23 cellular contexts compared by ENCODE assay signal in genomic region chr11:46271407-46271806, GRCh38. TPM values are rescaled to one million over a fixed set of nuclear protein-coding genes. Genes with fewer than 3 reads are reported as not detected.
DNase-seq lines count a peak whose midpoint lies in the region; ATAC-seq, FAIRE-seq and TF ChIP-seq lines count a peak whose summit lies in the region.
"Had no signal": no experiment of that assay in that cellular context is flagged by ENCODE, and none has a peak within 500 bp of the region (broad histone marks: within the 10 kb centered on the region; RNA-seq: fewer than 3 reads in every experiment).

No MANE protein-coding gene starts in this region.

- intact Hi-C loops in HepG2 (cut with micrococcal nuclease; ENCODE audit: unreplicated experiment), result no loop called here
- intact Hi-C loops in right lobe of liver (cut with DNase I), result no loop called here
- intact Hi-C loops in K562 (cut with micrococcal nuclease), result no loop called here

- in situ Hi-C loops in HepG2 (cut with HindIII; ENCODE audit: extremely low pct_ligation_motif_present, low pct_unique_long_range_greater_than_20kb), result no loop called here
- in situ Hi-C loops in K562 (cut with MboI), result no loop called here

- peaks cover 3 to 62% of the 10 kb centered on the region in 2 experiments; a peak in 4 of 5 replicates for H3K27me3 ChIP-seq in HepG2 (ENCODE audit: control insufficient read depth in 1 of 2, insufficient read depth in 2 of 2, low read length in 2 of 2)
- peaks cover 0 to 8% of the 10 kb centered on the region in 2 donors for H3K27me3 ChIP-seq in right lobe of liver
- no peaks in the 10 kb centered on the region for H3K27me3 ChIP-seq in K562 (ENCODE audit: control insufficient read depth in 2 of 2, insufficient read depth in 2 of 2, low read length in 2 of 2)

- peaks cover 5% of the 10 kb centered on the region for H3K27me3 Mint-ChIP-seq in progenitor cell of endocrine pancreas

- CTCF ChIA-PET in HepG2 (lab: Yijun Ruan, JAX; ENCODE audit: low intra/inter-chr PET ratio, low total read pairs) (no interaction called here), K562 (lab: Yijun Ruan, JAX; ENCODE audit: low intra/inter-chr PET ratio) (no interaction called here)

- ATAC-seq in HepG2, result no peak
- no peak for ATAC-seq in right lobe of liver
- no peak for ATAC-seq in K562
- ATAC-seq: PC-3 had no signal

- 78% methylated on average over 1 of the region's 1 CpG for WGBS in HepG2 (ENCODE audit: low lambda C conversion rate)
- WGBS in right lobe of liver (ENCODE audit: insufficient coverage, low coverage, low lambda C conversion rate, missing lambda C conversion rate), result no CpG with 5 or more reads among the region's 1 CpG
- 55% methylated on average over 1 of the region's 1 CpG for WGBS in K562 (ENCODE audit: insufficient coverage, low coverage, missing lambda C conversion rate)

- H3K27ac ChIP-seq in HepG2 (ENCODE audit: extremely low read length, insufficient read depth, low read length), result no peak overlapping the region
- H3K27ac ChIP-seq in right lobe of liver, result no peak overlapping the region
- no peak overlapping the region for H3K27ac ChIP-seq in K562 (ENCODE audit: extremely low read depth, low read depth, low read length)
- H3K27ac ChIP-seq: KMS-11 had no signal

- no peak for TF ChIP-seq RAD21 in HepG2 (CRISPR knock-in tag; IDR thresholded peaks at IDR 0.05)
- no peak for TF ChIP-seq RAD21 in K562 (CRISPR knock-in tag; conservative IDR thresholded peaks at IDR 0.05 in 1 of 2, IDR thresholded peaks at IDR 0.05 in 1 of 2)

- POLR2A ChIA-PET in HepG2 (lab: Yijun Ruan, JAX) (no interaction called here), K562 (lab: Yijun Ruan, JAX) (interaction anchor here (0.5 to 1.5 kb wide), 5 partner anchors 13 to 49 kb away, joined by 3 to 6 read pairs (median 3); no protein-coding TSS in a partner anchor)

- no peak overlapping the region for H3K4me3 ChIP-seq in HepG2 (replicated peaks in 1 of 3; ENCODE audit: insufficient read depth in 1 of 3, low read depth in 2 of 3, low read length in 3 of 3)
- no peak overlapping the region for H3K4me3 ChIP-seq in right lobe of liver
- no peak overlapping the region for H3K4me3 ChIP-seq in K562
- H3K4me3 ChIP-seq: GM23248, SK-N-MC had no signal

- no peak overlapping the region for H3K9ac ChIP-seq in HepG2 (ENCODE audit: insufficient read depth, low read depth, low read length)
- H3K9ac ChIP-seq in K562 (ENCODE audit: insufficient read depth in 1 of 2, low read depth in 2 of 2, low read length in 2 of 2), result 0 out of 4 replicates have a peak overlapping the region, but pooled peaks of 1 of the 2 experiments have one; percentile 34
- H3K9ac ChIP-seq: KMS-11 had no signal

- H3K9me1 ChIP-seq in K562 (ENCODE audit: control insufficient read depth, insufficient read depth, low read length), result no peaks in the 10 kb centered on the region

- H3K4me1 ChIP-seq in HepG2 (ENCODE audit: insufficient read depth, low read length), result peaks cover 45% of the 10 kb centered on the region
- H3K4me1 ChIP-seq in right lobe of liver, result peaks cover 0 to 33% (median 13%) of the 10 kb centered on the region in 4 donors
- H3K4me1 ChIP-seq in K562 (replicated peaks in 1 of 2; ENCODE audit: control insufficient read depth in 2 of 2, insufficient read depth in 2 of 2, low read length in 2 of 2), result peaks cover 20 to 37% of the 10 kb centered on the region in 2 experiments; a peak in 4 of 5 replicates

- DNase-seq in HepG2 (ENCODE audit: low spot score) (no peak), right lobe of liver (no peak), K562 (ENCODE audit: extremely low read depth in 1 of 4, low spot score in 3 of 4) (no peak), progenitor cell of endocrine pancreas (ENCODE audit: low spot score, unreplicated experiment) (no peak), H4 (ENCODE audit: low spot score) (no peak), D721Med (ENCODE audit: insufficient read length, low spot score) (no peak), SHP77 (lab: John Stamatoyannopoulos, UW) (no peak), SIG-M5 (lab: John Stamatoyannopoulos, UW) (no peak)
- DNase-seq: 8988T; CD4-positive, CD25-positive, alpha-beta regulatory T cell; COR-L47; DMS153; GDM1; GM23248; HFFc6; MV-4-11; NCI-H187; NCI-H2227 treated with DMSO at 0.1 percent for 48 hours; NCI-H510A treated with DMSO at 0.1 percent for 48 hours; NCI-H774; PC-3 had no signal

- no peaks in the 10 kb centered on the region for H3K36me3 Mint-ChIP-seq in progenitor cell of endocrine pancreas (ENCODE audit: insufficient read depth)
- H3K36me3 Mint-ChIP-seq: CD4-positive, CD25-positive, alpha-beta regulatory T cell had no signal

- peaks cover 48% of the 10 kb centered on the region for H3K4me1 Mint-ChIP-seq in progenitor cell of endocrine pancreas (ENCODE audit: low read depth)

- H2AFZ ChIP-seq in HepG2 (ENCODE audit: low read length) (no peak overlapping the region), K562 (ENCODE audit: low read depth, low read length) (no peak overlapping the region)
- H2AFZ ChIP-seq: GM23248 had no signal

- BruUV-seq in HepG2 (replicated peaks; lab: Mats Ljungman, UMichigan) (no TSS peak), K562 (replicated peaks; lab: Mats Ljungman, UMichigan) (no TSS peak)

- H3K79me2 ChIP-seq in HepG2 (ENCODE audit: insufficient read depth, low read length), result no peaks in the 10 kb centered on the region
- H3K79me2 ChIP-seq in K562 (ENCODE audit: control insufficient read depth, insufficient read depth, low read length), result no peaks in the 10 kb centered on the region

- H4K20me1 ChIP-seq in HepG2 (ENCODE audit: insufficient read depth, low read length), result peaks cover 3% of the 10 kb centered on the region
- no peaks in the 10 kb centered on the region for H4K20me1 ChIP-seq in K562 (replicated peaks; ENCODE audit: control insufficient read depth, insufficient read depth, low read length)

- peak overlapping the region; percentile 75 for H3K27ac Mint-ChIP-seq in progenitor cell of endocrine pancreas

- no peaks in the 10 kb centered on the region for H3K36me3 ChIP-seq in HepG2 (replicated peaks in 1 of 2; ENCODE audit: control insufficient read depth in 1 of 2, insufficient read depth in 2 of 2, low read length in 2 of 2)
- H3K36me3 ChIP-seq in right lobe of liver, result no peaks in the 10 kb centered on the region
- H3K36me3 ChIP-seq in K562 (ENCODE audit: control insufficient read depth, insufficient read depth, low read length), result no peaks in the 10 kb centered on the region

- H3K4me3 Mint-ChIP-seq in progenitor cell of endocrine pancreas (ENCODE audit: low read depth), result no peak overlapping the region
- H3K4me3 Mint-ChIP-seq: CD4-positive, CD25-positive, alpha-beta regulatory T cell; HFFc6 had no signal

- TF ChIP-seq POLR2A in HepG2 (IDR thresholded peaks at IDR 0.05; ENCODE audit: insufficient read depth in 1 of 2, low read depth in 2 of 2, low read length in 2 of 2) (no peak), right lobe of liver (IDR thresholded peaks at IDR 0.05) (no peak), K562 (conservative IDR thresholded peaks at IDR 0.05) (no peak)

- no peak overlapping the region for H3K4me2 ChIP-seq in HepG2 (ENCODE audit: low read depth, low read length)
- H3K4me2 ChIP-seq in K562 (ENCODE audit: insufficient read depth, low read length), result no peak overlapping the region
- H3K4me2 ChIP-seq: KMS-11 had no signal

- H3K9me3 Mint-ChIP-seq in progenitor cell of endocrine pancreas (ENCODE audit: low read depth), result no peaks in the 10 kb centered on the region
- H3K9me3 Mint-ChIP-seq: HFFc6 had no signal

- TF ChIP-seq CTCF in HepG2 (CRISPR knock-in tag; IDR thresholded peaks at IDR 0.05), result no peak
- no peak for TF ChIP-seq CTCF in right lobe of liver (IDR thresholded peaks at IDR 0.05)
- TF ChIP-seq CTCF in K562 (IDR thresholded peaks at IDR 0.05 in 2 of 3, conservative IDR thresholded peaks at IDR 0.05 in 1 of 3; ENCODE audit: insufficient read depth in 2 of 3, low read depth in 1 of 3, low read length in 3 of 3), result no peak
- TF ChIP-seq CTCF in progenitor cell of endocrine pancreas (IDR thresholded peaks at IDR 0.05; ENCODE audit: unreplicated experiment), result no peak
- TF ChIP-seq CTCF in D721Med (IDR thresholded peaks at IDR 0.05; ENCODE audit: insufficient read depth, missing control alignments), result no peak

- H3K9me3 ChIP-seq in HepG2 (ENCODE audit: low read length) (no peaks in the 10 kb centered on the region), right lobe of liver (no peaks in the 10 kb centered on the region), K562 (replicated peaks; ENCODE audit: control insufficient read depth, insufficient read depth, low read depth, low read length) (no peaks in the 10 kb centered on the region)

- FAIRE-seq in HepG2 (lab: Jason Lieb, UNC) (no peak), K562 (lab: Jason Lieb, UNC) (no peak), D721Med (lab: Jason Lieb, UNC) (no peak)

- TF ChIP-seq EP300 in HepG2 (IDR thresholded peaks at IDR 0.05; ENCODE audit: low read depth in 2 of 2, low read length in 2 of 2) (no peak), HepG2 (CRISPR knock-in tag; IDR thresholded peaks at IDR 0.05; ENCODE audit: borderline replicate concordance) (no peak), K562 (IDR thresholded peaks at IDR 0.05; ENCODE audit: low read length) (no peak)

RNA-seq across cellular contexts. Expression of gene CREB3L1, which starts 6.1 kb away (rescaled TPM):
- not detected in 2 replicates for total RNA-seq in HepG2 (2016; rRNA removed; fragmentation: Illumina TruSeq; extraction: Trizol)
- not detected in 2 replicates for total RNA-seq in HepG2 (2016; cell fraction: cytosol; rRNA removed; fragmentation: Illumina TruSeq; extraction: Trizol; ENCODE audit: low read depth)
- total RNA-seq in HepG2 (2016; cell fraction: insoluble cytoplasmic fraction; rRNA removed; fragmentation: Illumina TruSeq; extraction: Trizol), result not detected in 2 replicates
- not detected in 2 replicates for total RNA-seq in HepG2 (2016; cell fraction: membrane; rRNA removed; fragmentation: Illumina TruSeq; extraction: Trizol)
- not detected in 2 replicates for total RNA-seq in HepG2 (2016; cell fraction: nucleus; rRNA removed; fragmentation: Illumina TruSeq; extraction: Trizol)
- polyA plus RNA-seq in HepG2 (2011; rRNA removed), result not detected in 2 replicates
- not detected in 2 replicates for polyA plus RNA-seq in HepG2 (2011; cell fraction: cytosol; rRNA removed)
- polyA plus RNA-seq in HepG2 (2011; cell fraction: nucleus; rRNA removed), result not detected in 2 replicates
- polyA plus RNA-seq in HepG2 (2012), result 0.04 TPM in 1 of 2 replicates, not detected in the other
- not detected in 2 replicates for polyA plus RNA-seq in HepG2 (2016; cell fraction: cytosol; fragmentation: Illumina TruSeq; extraction: Trizol; ENCODE audit: low read depth)
- polyA plus RNA-seq in HepG2 (2016; cell fraction: insoluble cytoplasmic fraction; fragmentation: Illumina TruSeq; extraction: Trizol; ENCODE audit: low read depth), result not detected in 2 replicates
- polyA plus RNA-seq in HepG2 (2016; cell fraction: membrane; fragmentation: Illumina TruSeq; extraction: Trizol; ENCODE audit: low read depth), result 0.13 TPM in 1 of 2 replicates, not detected in the other
- polyA plus RNA-seq in HepG2 (2016; cell fraction: nucleus; fragmentation: Illumina TruSeq; extraction: Trizol; ENCODE audit: insufficient read depth, low read depth), result not detected in 2 replicates
- polyA minus RNA-seq in HepG2 (2011; rRNA and poly(A)+ RNA removed; ENCODE audit: low replicate concordance), result 0.12 and 1.6 TPM in 2 replicates
- not detected in 2 replicates for polyA minus RNA-seq in HepG2 (2011; cell fraction: cytosol; rRNA and poly(A)+ RNA removed)
- not detected in 2 replicates for polyA minus RNA-seq in HepG2 (2011; cell fraction: nucleus; rRNA and poly(A)+ RNA removed)
- under 1 TPM; 0.07 to 0.37 (median 0.24) TPM for total RNA-seq in right lobe of liver
- 19.2 and 27.7 TPM in 2 replicates for total RNA-seq in K562 (2011; cell fraction: chromatin; rRNA removed; ENCODE audit: low replicate concordance)
- total RNA-seq in K562 (2011; cell fraction: nucleolus; rRNA removed), result 19.9 and 20.2 TPM in 2 replicates
- 24.8 and 32.7 TPM in 2 replicates for total RNA-seq in K562 (2011; cell fraction: nucleoplasm; rRNA removed)
- 4.1 and 7.1 TPM in 2 replicates for total RNA-seq in K562 (2014; rRNA removed)
- total RNA-seq in K562 (2014; rRNA removed; fragmentation: Illumina TruSeq; extraction: Trizol), result 3.7 and 5.2 TPM in 2 replicates
- 2.4 and 5.5 TPM in 2 replicates for total RNA-seq in K562 (2015; rRNA removed; fragmentation: Illumina TruSeq; extraction: Trizol)
- total RNA-seq in K562 (2021), result 24.9 and 27.6 TPM in 2 replicates
- polyA plus RNA-seq in K562 (2011; rRNA removed), result 1.3 and 3.0 TPM in 2 replicates
- 2.3 and 2.9 TPM in 2 replicates for polyA plus RNA-seq in K562 (2011; cell fraction: cytosol; rRNA removed)
- 4.5 and 7.2 TPM in 2 replicates for polyA plus RNA-seq in K562 (2011; cell fraction: nucleus; rRNA removed)
- 17.1 and 21.9 TPM in 2 replicates for polyA plus RNA-seq in K562 (2012)
- polyA plus RNA-seq in K562 (2014; fragmentation: Illumina TruSeq; extraction: Trizol), result 16.2 and 20.5 TPM in 2 replicates
- polyA plus RNA-seq in K562 (2014; fragmentation: Nextera tagmentation; extraction: Ambion mirVana), result 1 to 10 TPM; 1.2 to 1.4 TPM
- 4.9 and 5.3 TPM in 2 replicates for polyA plus RNA-seq in K562 (2014; rRNA removed)
- 4.1 and 4.8 TPM in 2 replicates for polyA minus RNA-seq in K562 (2011; rRNA and poly(A)+ RNA removed)
- polyA minus RNA-seq in K562 (2011; cell fraction: cytosol; rRNA and poly(A)+ RNA removed), result 15.2 and 25.1 TPM in 2 replicates
- 3.4 and 5.2 TPM in 2 replicates for polyA minus RNA-seq in K562 (2011; cell fraction: nucleus; rRNA and poly(A)+ RNA removed)
- 9.5 and 9.6 TPM in 2 replicates for total RNA-seq in progenitor cell of endocrine pancreas
- total RNA-seq in H4 (2014; rRNA removed; shearing (Covaris generic)), result 0.60 and 1.3 TPM in 2 replicates
- total RNA-seq: CD4-positive, CD25-positive, alpha-beta regulatory T cell had no signal
- polyA plus RNA-seq: CD4-positive, CD25-positive, alpha-beta regulatory T cell had no signal

Comparison
In these comparisons a context has a peak if more than half of its experiments do, and no peak if none do; other contexts are left out.
1. Of the 241 proteins assayed by ChIP-seq in both HepG2 and K562: peak only in HepG2: none; only in K562: none; in both: ZKSCAN8; in neither: 240.